Comparison of ENCODE assay signal across 1 cellular context in the genomic region with DNA sequence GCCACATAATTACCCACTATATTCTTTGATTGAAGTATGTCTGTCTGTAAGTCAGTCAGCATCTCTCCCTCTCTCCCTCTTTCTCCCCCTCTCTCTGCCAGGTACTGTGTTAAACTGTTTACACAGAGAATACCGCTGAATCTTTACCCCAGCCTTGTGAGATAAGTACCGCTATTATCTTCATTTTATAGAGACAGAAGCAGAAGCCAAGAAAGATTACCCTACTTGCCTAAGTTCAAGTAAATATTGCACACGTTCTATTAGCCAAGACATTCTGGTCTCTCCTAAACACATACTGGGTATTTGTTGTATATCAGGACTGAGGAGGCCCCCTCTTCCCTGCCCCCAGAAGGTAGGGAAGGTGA.
TF ChIP-seq lines count a peak whose summit lies in the region.

No MANE protein-coding gene starts in this region.

TF ChIP-seq in WTC11, 78 proteins besides CTCF, POLR2A, EP300 and RAD21 (continued from another document):
- TF ChIP-seq, protein P1, sequence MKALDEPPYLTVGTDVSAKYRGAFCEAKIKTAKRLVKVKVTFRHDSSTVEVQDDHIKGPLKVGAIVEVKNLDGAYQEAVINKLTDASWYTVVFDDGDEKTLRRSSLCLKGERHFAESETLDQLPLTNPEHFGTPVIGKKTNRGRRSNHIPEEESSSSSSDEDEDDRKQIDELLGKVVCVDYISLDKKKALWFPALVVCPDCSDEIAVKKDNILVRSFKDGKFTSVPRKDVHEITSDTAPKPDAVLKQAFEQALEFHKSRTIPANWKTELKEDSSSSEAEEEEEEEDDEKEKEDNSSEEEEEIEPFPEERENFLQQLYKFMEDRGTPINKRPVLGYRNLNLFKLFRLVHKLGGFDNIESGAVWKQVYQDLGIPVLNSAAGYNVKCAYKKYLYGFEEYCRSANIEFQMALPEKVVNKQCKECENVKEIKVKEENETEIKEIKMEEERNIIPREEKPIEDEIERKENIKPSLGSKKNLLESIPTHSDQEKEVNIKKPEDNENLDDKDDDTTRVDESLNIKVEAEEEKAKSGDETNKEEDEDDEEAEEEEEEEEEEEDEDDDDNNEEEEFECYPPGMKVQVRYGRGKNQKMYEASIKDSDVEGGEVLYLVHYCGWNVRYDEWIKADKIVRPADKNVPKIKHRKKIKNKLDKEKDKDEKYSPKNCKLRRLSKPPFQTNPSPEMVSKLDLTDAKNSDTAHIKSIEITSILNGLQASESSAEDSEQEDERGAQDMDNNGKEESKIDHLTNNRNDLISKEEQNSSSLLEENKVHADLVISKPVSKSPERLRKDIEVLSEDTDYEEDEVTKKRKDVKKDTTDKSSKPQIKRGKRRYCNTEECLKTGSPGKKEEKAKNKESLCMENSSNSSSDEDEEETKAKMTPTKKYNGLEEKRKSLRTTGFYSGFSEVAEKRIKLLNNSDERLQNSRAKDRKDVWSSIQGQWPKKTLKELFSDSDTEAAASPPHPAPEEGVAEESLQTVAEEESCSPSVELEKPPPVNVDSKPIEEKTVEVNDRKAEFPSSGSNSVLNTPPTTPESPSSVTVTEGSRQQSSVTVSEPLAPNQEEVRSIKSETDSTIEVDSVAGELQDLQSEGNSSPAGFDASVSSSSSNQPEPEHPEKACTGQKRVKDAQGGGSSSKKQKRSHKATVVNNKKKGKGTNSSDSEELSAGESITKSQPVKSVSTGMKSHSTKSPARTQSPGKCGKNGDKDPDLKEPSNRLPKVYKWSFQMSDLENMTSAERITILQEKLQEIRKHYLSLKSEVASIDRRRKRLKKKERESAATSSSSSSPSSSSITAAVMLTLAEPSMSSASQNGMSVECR (CRISPR knock-in tag; IDR thresholded peaks at IDR 0.05; ENCODE audit: borderline replicate concordance): no peak
- TF ChIP-seq SP1 (CRISPR knock-in tag; conservative IDR thresholded peaks at IDR 0.05) (no peak), RELA (CRISPR knock-in tag; IDR thresholded peaks at IDR 0.05; ENCODE audit: borderline replicate concordance) (no peak), STAT6 (CRISPR knock-in tag; conservative IDR thresholded peaks at IDR 0.05; ENCODE audit: low read depth) (no peak), AFF4 (CRISPR knock-in tag; IDR thresholded peaks at IDR 0.05; ENCODE audit: borderline replicate concordance) (no peak), ATF6 (CRISPR knock-in tag; IDR thresholded peaks at IDR 0.05) (no peak)
